Comparison of ENCODE assay signal across 1 cellular context in the genomic region with DNA sequence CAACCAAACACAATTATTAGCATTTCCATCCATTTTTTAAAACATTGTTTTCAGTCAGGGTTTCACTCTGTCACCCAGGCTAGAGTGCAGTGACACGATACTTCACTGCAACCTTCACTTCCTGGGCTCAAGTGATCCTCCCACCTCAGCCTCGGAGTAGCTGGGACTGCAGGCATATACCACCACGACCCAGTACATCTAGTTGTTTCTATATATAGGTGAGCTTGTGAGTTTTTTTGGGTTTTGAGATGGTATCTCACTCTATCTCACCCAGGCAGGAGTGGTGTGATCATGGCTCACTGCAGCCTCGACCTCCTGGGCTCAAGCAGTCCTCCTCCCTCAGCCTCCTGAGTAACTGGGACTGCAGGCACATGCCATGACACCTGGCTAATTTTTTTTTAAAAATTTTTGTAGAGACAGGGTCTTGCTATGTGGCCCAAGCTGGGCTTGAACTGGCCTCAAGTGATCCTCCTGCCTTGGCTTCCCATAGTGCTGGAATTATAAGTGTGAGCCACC.
TF ChIP-seq lines count a peak whose summit lies in the region.

No MANE protein-coding gene starts in this region.

TF ChIP-seq in HepG2, 621 proteins besides CTCF, POLR2A, EP300 and RAD21 (continued from another document and continues in another):
- TF ChIP-seq, protein P1, sequence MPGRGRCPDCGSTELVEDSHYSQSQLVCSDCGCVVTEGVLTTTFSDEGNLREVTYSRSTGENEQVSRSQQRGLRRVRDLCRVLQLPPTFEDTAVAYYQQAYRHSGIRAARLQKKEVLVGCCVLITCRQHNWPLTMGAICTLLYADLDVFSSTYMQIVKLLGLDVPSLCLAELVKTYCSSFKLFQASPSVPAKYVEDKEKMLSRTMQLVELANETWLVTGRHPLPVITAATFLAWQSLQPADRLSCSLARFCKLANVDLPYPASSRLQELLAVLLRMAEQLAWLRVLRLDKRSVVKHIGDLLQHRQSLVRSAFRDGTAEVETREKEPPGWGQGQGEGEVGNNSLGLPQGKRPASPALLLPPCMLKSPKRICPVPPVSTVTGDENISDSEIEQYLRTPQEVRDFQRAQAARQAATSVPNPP (CRISPR knock-in tag; IDR thresholded peaks at IDR 0.05): no peak
- TF ChIP-seq ZNF446 (CRISPR knock-in tag; IDR thresholded peaks at IDR 0.05): no peak
- TF ChIP-seq, protein P2, sequence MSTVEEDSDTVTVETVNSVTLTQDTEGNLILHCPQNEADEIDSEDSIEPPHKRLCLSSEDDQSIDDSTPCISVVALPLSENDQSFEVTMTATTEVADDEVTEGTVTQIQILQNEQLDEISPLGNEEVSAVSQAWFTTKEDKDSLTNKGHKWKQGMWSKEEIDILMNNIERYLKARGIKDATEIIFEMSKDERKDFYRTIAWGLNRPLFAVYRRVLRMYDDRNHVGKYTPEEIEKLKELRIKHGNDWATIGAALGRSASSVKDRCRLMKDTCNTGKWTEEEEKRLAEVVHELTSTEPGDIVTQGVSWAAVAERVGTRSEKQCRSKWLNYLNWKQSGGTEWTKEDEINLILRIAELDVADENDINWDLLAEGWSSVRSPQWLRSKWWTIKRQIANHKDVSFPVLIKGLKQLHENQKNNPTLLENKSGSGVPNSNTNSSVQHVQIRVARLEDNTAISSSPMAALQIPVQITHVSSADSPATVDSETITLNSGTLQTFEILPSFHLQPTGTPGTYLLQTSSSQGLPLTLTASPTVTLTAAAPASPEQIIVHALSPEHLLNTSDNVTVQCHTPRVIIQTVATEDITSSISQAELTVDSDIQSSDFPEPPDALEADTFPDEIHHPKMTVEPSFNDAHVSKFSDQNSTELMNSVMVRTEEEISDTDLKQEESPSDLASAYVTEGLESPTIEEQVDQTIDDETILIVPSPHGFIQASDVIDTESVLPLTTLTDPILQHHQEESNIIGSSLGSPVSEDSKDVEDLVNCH (CRISPR knock-in tag; IDR thresholded peaks at IDR 0.05): 0 out of 2 replicates have a peak, but pooled peaks have one; percentile 1
- no peak for TF ChIP-seq PHB2 (IDR thresholded peaks at IDR 0.05; ENCODE audit: partially characterized antibody)
- TF ChIP-seq, protein P3, sequence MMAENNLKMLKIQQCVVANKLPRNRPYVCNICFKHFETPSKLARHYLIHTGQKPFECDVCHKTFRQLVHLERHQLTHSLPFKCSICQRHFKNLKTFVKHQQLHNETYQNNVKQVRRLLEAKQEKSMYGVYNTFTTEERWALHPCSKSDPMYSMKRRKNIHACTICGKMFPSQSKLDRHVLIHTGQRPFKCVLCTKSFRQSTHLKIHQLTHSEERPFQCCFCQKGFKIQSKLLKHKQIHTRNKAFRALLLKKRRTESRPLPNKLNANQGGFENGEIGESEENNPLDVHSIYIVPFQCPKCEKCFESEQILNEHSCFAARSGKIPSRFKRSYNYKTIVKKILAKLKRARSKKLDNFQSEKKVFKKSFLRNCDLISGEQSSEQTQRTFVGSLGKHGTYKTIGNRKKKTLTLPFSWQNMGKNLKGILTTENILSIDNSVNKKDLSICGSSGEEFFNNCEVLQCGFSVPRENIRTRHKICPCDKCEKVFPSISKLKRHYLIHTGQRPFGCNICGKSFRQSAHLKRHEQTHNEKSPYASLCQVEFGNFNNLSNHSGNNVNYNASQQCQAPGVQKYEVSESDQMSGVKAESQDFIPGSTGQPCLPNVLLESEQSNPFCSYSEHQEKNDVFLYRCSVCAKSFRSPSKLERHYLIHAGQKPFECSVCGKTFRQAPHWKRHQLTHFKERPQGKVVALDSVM (CRISPR knock-in tag; IDR thresholded peaks at IDR 0.05): peak; percentile 99
- no peak for TF ChIP-seq NR2F1 (CRISPR knock-in tag; IDR thresholded peaks at IDR 0.05)
- no peak for TF ChIP-seq GFI1 (CRISPR knock-in tag; IDR thresholded peaks at IDR 0.05; ENCODE audit: borderline replicate concordance)
- TF ChIP-seq ZNF674 (CRISPR knock-in tag; IDR thresholded peaks at IDR 0.05; ENCODE audit: low read depth): no peak
- TF ChIP-seq ZNF205 (CRISPR knock-in tag; IDR thresholded peaks at IDR 0.05): no peak
- no peak for TF ChIP-seq ZEB1 (IDR thresholded peaks at IDR 0.05; ENCODE audit: insufficient replicate concordance, low read depth)
- TF ChIP-seq MYC (CRISPR knock-in tag; IDR thresholded peaks at IDR 0.05; ENCODE audit: borderline replicate concordance): no peak
- TF ChIP-seq ZNF24 (IDR thresholded peaks at IDR 0.05): no peak
- TF ChIP-seq, protein P4, sequence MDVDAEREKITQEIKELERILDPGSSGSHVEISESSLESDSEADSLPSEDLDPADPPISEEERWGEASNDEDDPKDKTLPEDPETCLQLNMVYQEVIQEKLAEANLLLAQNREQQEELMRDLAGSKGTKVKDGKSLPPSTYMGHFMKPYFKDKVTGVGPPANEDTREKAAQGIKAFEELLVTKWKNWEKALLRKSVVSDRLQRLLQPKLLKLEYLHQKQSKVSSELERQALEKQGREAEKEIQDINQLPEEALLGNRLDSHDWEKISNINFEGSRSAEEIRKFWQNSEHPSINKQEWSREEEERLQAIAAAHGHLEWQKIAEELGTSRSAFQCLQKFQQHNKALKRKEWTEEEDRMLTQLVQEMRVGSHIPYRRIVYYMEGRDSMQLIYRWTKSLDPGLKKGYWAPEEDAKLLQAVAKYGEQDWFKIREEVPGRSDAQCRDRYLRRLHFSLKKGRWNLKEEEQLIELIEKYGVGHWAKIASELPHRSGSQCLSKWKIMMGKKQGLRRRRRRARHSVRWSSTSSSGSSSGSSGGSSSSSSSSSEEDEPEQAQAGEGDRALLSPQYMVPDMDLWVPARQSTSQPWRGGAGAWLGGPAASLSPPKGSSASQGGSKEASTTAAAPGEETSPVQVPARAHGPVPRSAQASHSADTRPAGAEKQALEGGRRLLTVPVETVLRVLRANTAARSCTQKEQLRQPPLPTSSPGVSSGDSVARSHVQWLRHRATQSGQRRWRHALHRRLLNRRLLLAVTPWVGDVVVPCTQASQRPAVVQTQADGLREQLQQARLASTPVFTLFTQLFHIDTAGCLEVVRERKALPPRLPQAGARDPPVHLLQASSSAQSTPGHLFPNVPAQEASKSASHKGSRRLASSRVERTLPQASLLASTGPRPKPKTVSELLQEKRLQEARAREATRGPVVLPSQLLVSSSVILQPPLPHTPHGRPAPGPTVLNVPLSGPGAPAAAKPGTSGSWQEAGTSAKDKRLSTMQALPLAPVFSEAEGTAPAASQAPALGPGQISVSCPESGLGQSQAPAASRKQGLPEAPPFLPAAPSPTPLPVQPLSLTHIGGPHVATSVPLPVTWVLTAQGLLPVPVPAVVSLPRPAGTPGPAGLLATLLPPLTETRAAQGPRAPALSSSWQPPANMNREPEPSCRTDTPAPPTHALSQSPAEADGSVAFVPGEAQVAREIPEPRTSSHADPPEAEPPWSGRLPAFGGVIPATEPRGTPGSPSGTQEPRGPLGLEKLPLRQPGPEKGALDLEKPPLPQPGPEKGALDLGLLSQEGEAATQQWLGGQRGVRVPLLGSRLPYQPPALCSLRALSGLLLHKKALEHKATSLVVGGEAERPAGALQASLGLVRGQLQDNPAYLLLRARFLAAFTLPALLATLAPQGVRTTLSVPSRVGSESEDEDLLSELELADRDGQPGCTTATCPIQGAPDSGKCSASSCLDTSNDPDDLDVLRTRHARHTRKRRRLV (CRISPR knock-in tag; IDR thresholded peaks at IDR 0.05): 0 out of 2 replicates have a peak, but pooled peaks have one; percentile 8
- TF ChIP-seq ZBTB20 (CRISPR knock-in tag; IDR thresholded peaks at IDR 0.05; ENCODE audit: borderline replicate concordance, low read depth): no peak
- no peak; the same call in 1 of the 2 replicates for TF ChIP-seq ZNF607 (CRISPR knock-in tag; IDR thresholded peaks at IDR 0.05; ENCODE audit: borderline replicate concordance)
- no peak for TF ChIP-seq CBX1 (IDR thresholded peaks at IDR 0.05; ENCODE audit: low read depth)
- no peak for TF ChIP-seq NFYC (CRISPR knock-in tag; IDR thresholded peaks at IDR 0.05)
- TF ChIP-seq, protein P5, sequence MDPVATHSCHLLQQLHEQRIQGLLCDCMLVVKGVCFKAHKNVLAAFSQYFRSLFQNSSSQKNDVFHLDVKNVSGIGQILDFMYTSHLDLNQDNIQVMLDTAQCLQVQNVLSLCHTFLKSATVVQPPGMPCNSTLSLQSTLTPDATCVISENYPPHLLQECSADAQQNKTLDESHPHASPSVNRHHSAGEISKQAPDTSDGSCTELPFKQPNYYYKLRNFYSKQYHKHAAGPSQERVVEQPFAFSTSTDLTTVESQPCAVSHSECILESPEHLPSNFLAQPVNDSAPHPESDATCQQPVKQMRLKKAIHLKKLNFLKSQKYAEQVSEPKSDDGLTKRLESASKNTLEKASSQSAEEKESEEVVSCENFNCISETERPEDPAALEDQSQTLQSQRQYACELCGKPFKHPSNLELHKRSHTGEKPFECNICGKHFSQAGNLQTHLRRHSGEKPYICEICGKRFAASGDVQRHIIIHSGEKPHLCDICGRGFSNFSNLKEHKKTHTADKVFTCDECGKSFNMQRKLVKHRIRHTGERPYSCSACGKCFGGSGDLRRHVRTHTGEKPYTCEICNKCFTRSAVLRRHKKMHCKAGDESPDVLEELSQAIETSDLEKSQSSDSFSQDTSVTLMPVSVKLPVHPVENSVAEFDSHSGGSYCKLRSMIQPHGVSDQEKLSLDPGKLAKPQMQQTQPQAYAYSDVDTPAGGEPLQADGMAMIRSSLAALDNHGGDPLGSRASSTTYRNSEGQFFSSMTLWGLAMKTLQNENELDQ (CRISPR knock-in tag; IDR thresholded peaks at IDR 0.05; ENCODE audit: borderline replicate concordance): no peak
- TF ChIP-seq GZF1 (CRISPR knock-in tag; IDR thresholded peaks at IDR 0.05): 0 out of 2 replicates have a peak, but pooled peaks have one; percentile 5
- TF ChIP-seq ZNF317 (CRISPR knock-in tag; IDR thresholded peaks at IDR 0.05): no peak
- no peak for TF ChIP-seq PAF1 (CRISPR knock-in tag; IDR thresholded peaks at IDR 0.05)
- no peak for TF ChIP-seq RAD51 (IDR thresholded peaks at IDR 0.05; ENCODE audit: borderline replicate concordance)
- no peak for TF ChIP-seq SIN3A (IDR thresholded peaks at IDR 0.05; ENCODE audit: borderline replicate concordance, low read depth, low read length)
- TF ChIP-seq, protein P6, sequence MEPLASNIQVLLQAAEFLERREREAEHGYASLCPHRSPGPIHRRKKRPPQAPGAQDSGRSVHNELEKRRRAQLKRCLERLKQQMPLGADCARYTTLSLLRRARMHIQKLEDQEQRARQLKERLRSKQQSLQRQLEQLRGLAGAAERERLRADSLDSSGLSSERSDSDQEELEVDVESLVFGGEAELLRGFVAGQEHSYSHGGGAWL (CRISPR knock-in tag; IDR thresholded peaks at IDR 0.05): no peak
- TF ChIP-seq EEA1 (CRISPR knock-in tag; IDR thresholded peaks at IDR 0.05; ENCODE audit: borderline replicate concordance): no peak
- no peak for TF ChIP-seq ZNF713 (CRISPR knock-in tag; IDR thresholded peaks at IDR 0.05)
- no peak for TF ChIP-seq MBD4 (IDR thresholded peaks at IDR 0.05; ENCODE audit: borderline replicate concordance, low read length)
- TF ChIP-seq TCF7 (IDR thresholded peaks at IDR 0.05; ENCODE audit: low read depth): no peak
- no peak for TF ChIP-seq RFX5 (IDR thresholded peaks at IDR 0.05; ENCODE audit: low read depth, low read length)
- no peak for TF ChIP-seq ZNF772 (CRISPR knock-in tag; IDR thresholded peaks at IDR 0.05)
- TF ChIP-seq, protein P7, sequence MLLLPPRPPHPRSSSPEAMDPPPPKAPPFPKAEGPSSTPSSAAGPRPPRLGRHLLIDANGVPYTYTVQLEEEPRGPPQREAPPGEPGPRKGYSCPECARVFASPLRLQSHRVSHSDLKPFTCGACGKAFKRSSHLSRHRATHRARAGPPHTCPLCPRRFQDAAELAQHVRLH (CRISPR knock-in tag; IDR thresholded peaks at IDR 0.05; ENCODE audit: borderline replicate concordance, low read depth): no peak
- no peak for TF ChIP-seq MAFG (CRISPR knock-in tag; IDR thresholded peaks at IDR 0.05)
- no peak for TF ChIP-seq SMAD1 (CRISPR knock-in tag; IDR thresholded peaks at IDR 0.05; ENCODE audit: borderline replicate concordance, low read depth)
- TF ChIP-seq, protein P8, sequence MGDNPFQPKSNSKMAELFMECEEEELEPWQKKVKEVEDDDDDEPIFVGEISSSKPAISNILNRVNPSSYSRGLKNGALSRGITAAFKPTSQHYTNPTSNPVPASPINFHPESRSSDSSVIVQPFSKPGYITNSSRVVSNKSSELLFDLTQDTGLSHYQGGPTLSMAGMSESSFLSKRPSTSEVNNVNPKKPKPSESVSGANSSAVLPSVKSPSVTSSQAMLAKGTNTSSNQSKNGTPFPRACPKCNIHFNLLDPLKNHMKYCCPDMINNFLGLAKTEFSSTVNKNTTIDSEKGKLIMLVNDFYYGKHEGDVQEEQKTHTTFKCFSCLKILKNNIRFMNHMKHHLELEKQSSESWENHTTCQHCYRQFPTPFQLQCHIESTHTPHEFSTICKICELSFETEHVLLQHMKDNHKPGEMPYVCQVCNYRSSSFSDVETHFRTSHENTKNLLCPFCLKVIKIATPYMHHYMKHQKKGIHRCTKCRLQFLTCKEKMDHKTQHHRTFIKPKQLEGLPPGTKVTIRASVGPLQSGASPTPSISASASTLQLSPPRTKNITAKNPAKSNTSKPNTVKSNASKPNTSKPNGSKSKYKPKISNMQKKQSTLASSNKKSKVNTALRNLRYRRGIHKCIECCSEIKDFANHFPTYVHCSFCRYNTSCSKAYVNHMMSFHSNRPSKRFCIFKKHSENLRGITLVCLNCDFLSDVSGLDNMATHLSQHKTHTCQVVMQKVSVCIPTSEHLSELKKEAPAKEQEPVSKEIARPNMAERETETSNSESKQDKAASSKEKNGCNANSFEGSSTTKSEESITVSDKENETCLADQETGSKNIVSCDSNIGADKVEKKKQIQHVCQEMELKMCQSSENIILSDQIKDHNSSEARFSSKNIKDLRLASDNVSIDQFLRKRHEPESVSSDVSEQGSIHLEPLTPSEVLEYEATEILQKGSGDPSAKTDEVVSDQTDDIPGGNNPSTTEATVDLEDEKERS (CRISPR knock-in tag; IDR thresholded peaks at IDR 0.05): no peak
- TF ChIP-seq KLF6 (CRISPR knock-in tag; IDR thresholded peaks at IDR 0.05): no peak
- no peak for TF ChIP-seq ZNF10 (CRISPR knock-in tag; IDR thresholded peaks at IDR 0.05; ENCODE audit: borderline replicate concordance, low read depth)
- no peak for TF ChIP-seq ZNF430 (CRISPR knock-in tag; IDR thresholded peaks at IDR 0.05)
- TF ChIP-seq ZBTB3 (CRISPR knock-in tag; IDR thresholded peaks at IDR 0.05; ENCODE audit: borderline replicate concordance, low read depth): no peak
- TF ChIP-seq ZNF337 (CRISPR knock-in tag; IDR thresholded peaks at IDR 0.05; ENCODE audit: borderline replicate concordance, low read depth): no peak
- TF ChIP-seq, protein P9, sequence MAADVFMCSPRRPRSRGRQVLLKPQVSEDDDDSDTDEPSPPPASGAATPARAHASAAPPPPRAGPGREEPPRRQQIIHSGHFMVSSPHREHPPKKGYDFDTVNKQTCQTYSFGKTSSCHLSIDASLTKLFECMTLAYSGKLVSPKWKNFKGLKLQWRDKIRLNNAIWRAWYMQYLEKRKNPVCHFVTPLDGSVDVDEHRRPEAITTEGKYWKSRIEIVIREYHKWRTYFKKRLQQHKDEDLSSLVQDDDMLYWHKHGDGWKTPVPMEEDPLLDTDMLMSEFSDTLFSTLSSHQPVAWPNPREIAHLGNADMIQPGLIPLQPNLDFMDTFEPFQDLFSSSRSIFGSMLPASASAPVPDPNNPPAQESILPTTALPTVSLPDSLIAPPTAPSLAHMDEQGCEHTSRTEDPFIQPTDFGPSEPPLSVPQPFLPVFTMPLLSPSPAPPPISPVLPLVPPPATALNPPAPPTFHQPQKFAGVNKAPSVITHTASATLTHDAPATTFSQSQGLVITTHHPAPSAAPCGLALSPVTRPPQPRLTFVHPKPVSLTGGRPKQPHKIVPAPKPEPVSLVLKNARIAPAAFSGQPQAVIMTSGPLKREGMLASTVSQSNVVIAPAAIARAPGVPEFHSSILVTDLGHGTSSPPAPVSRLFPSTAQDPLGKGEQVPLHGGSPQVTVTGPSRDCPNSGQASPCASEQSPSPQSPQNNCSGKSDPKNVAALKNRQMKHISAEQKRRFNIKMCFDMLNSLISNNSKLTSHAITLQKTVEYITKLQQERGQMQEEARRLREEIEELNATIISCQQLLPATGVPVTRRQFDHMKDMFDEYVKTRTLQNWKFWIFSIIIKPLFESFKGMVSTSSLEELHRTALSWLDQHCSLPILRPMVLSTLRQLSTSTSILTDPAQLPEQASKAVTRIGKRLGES (CRISPR knock-in tag; IDR thresholded peaks at IDR 0.05; ENCODE audit: borderline replicate concordance): no peak
- TF ChIP-seq ZNF75D (CRISPR knock-in tag; IDR thresholded peaks at IDR 0.05; ENCODE audit: borderline replicate concordance): no peak
